ENCODE assay signal across 12 cellular contexts in genomic region chr13:112346173-112346898, GRCh38. TPM values are rescaled to one million over a fixed set of nuclear protein-coding genes. Genes with fewer than 3 reads are reported as not detected.
DNase-seq lines count a peak whose midpoint lies in the region; ATAC-seq, FAIRE-seq and TF ChIP-seq lines count a peak whose summit lies in the region.
"Had no signal": no experiment of that assay in that cellular context is flagged by ENCODE, and none has a peak within 500 bp of the region (broad histone marks: within the 10 kb centered on the region; RNA-seq: fewer than 3 reads in every experiment).

No MANE protein-coding gene starts in this region.

- TF ChIP-seq EP300 in HepG2 (IDR thresholded peaks at IDR 0.05; ENCODE audit: low read depth in 2 of 2, low read length in 2 of 2) (no peak), HepG2 (CRISPR knock-in tag; IDR thresholded peaks at IDR 0.05; ENCODE audit: borderline replicate concordance) (no peak)

- no peaks in the 10 kb centered on the region for H4K20me1 ChIP-seq in HepG2 (ENCODE audit: insufficient read depth, low read length)

- peaks cover 9% of the 10 kb centered on the region; the same call in 1 of the 2 replicates for H3K4me1 ChIP-seq in HepG2 (ENCODE audit: insufficient read depth, low read length)
- H3K4me1 ChIP-seq: adrenal gland had no signal

- no peak overlapping the region for H3K27ac ChIP-seq in HepG2 (ENCODE audit: extremely low read length, insufficient read depth, low read length)
- H3K27ac ChIP-seq: adrenal gland had no signal

- ATAC-seq in HepG2: peak; percentile 69
- ATAC-seq in HG03565 (IDR thresholded peaks at IDR 0.05; ENCODE audit: unreplicated experiment): no peak
- ATAC-seq: Right ventricle myocardium inferior had no signal

- in situ Hi-C loops in HepG2 (cut with HindIII; ENCODE audit: extremely low pct_ligation_motif_present, low pct_unique_long_range_greater_than_20kb): no loop called here

- no peak overlapping the region for H2AFZ ChIP-seq in HepG2 (ENCODE audit: low read length)

- no peaks in the 10 kb centered on the region for H3K9me3 ChIP-seq in HepG2 (ENCODE audit: low read length)
- H3K9me3 ChIP-seq: adrenal gland had no signal

- intact Hi-C loops in HepG2 (cut with micrococcal nuclease; ENCODE audit: unreplicated experiment) (no loop called here), head of caudate nucleus (cut with DNase I) (no loop called here)

- BruUV-seq in HepG2 (replicated peaks; lab: Mats Ljungman, UMichigan): no TSS peak

- H3K79me2 ChIP-seq in HepG2 (ENCODE audit: insufficient read depth, low read length): no peaks in the 10 kb centered on the region

- peaks cover 13 to 89% of the 10 kb centered on the region in 2 experiments for H3K27me3 ChIP-seq in HepG2 (ENCODE audit: control insufficient read depth in 1 of 2, insufficient read depth in 2 of 2, low read length in 2 of 2)

- H3K36me3 ChIP-seq in HepG2 (replicated peaks in 1 of 2; ENCODE audit: control insufficient read depth in 1 of 2, insufficient read depth in 2 of 2, low read length in 2 of 2): no peaks in the 10 kb centered on the region
- H3K36me3 ChIP-seq: adrenal gland had no signal

- CTCF ChIA-PET in HepG2 (lab: Yijun Ruan, JAX; ENCODE audit: low intra/inter-chr PET ratio, low total read pairs): no interaction called here

- TF ChIP-seq POLR2A in HepG2 (IDR thresholded peaks at IDR 0.05; ENCODE audit: insufficient read depth in 1 of 2, low read depth in 2 of 2, low read length in 2 of 2) (no peak), GM12891 (IDR thresholded peaks at IDR 0.05; ENCODE audit: low read depth, low read length) (no peak)

- FAIRE-seq in HepG2 (lab: Jason Lieb, UNC): no peak
- no peak for FAIRE-seq in GM12891 (lab: Jason Lieb, UNC)
- FAIRE-seq: endometrium had no signal

- TF ChIP-seq RAD21 in HepG2 (CRISPR knock-in tag; IDR thresholded peaks at IDR 0.05): no peak

- no peak overlapping the region for H3K4me3 ChIP-seq in HepG2 (replicated peaks in 1 of 3; ENCODE audit: insufficient read depth in 1 of 3, low read depth in 2 of 3, low read length in 3 of 3)
- H3K4me3 ChIP-seq: adrenal gland had no signal

- 12% methylated on average over 10 of the region's 22 CpGs for WGBS in HepG2 (ENCODE audit: low lambda C conversion rate)

- POLR2A ChIA-PET in HepG2 (lab: Yijun Ruan, JAX): no interaction called here

- no peak overlapping the region for H3K9ac ChIP-seq in HepG2 (ENCODE audit: insufficient read depth, low read depth, low read length)

- no peak overlapping the region for H3K4me2 ChIP-seq in HepG2 (ENCODE audit: low read depth, low read length)

- DNase-seq in EL (peak; percentile 5), NCI-H128 (lab: John Stamatoyannopoulos, UW; ENCODE audit: unreplicated experiment) (peak; percentile 80), NCI-H774 (lab: John Stamatoyannopoulos, UW) (peak; percentile 28), HepG2 (ENCODE audit: low spot score) (no peak), GM12891 (ENCODE audit: insufficient read length, low spot score) (no peak), head of caudate nucleus (no peak), mucosa of gallbladder (ENCODE audit: low spot score) (no peak)
- DNase-seq: DND-41 had no signal

- TF ChIP-seq CTCF in HepG2 (CRISPR knock-in tag; IDR thresholded peaks at IDR 0.05): no peak

TF ChIP-seq in HepG2, 621 proteins besides CTCF, POLR2A, EP300 and RAD21:
- TF ChIP-seq ZNF672 (CRISPR knock-in tag; IDR thresholded peaks at IDR 0.05): no peak
- TF ChIP-seq ZNF724P (CRISPR knock-in tag; IDR thresholded peaks at IDR 0.05; ENCODE audit: borderline replicate concordance): no peak
- TF ChIP-seq KLF6 (CRISPR knock-in tag; IDR thresholded peaks at IDR 0.05): no peak
- no peak for TF ChIP-seq HES4 (CRISPR knock-in tag; IDR thresholded peaks at IDR 0.05; ENCODE audit: borderline replicate concordance)
- no peak for TF ChIP-seq ZNF292 (CRISPR knock-in tag; IDR thresholded peaks at IDR 0.05; ENCODE audit: borderline replicate concordance, low read depth)
- 0 out of 2 replicates have a peak, but pooled peaks have one; percentile 5 for TF ChIP-seq STAG1 (CRISPR knock-in tag; IDR thresholded peaks at IDR 0.05)

TF ChIP-seq in GM12891, 5 proteins besides CTCF, POLR2A, EP300 and RAD21:
- TF ChIP-seq SPI1 (IDR thresholded peaks at IDR 0.05; ENCODE audit: low read depth, low read length): no peak
- TF ChIP-seq PAX5 (IDR thresholded peaks at IDR 0.05; ENCODE audit: insufficient read depth, low read length, severe bottlenecking): no peak
- no peak for TF ChIP-seq POLR2AphosphoS5 (IDR thresholded peaks at IDR 0.05; ENCODE audit: low read depth, low read length)
- TF ChIP-seq TAF1 (IDR thresholded peaks at IDR 0.05; ENCODE audit: low read depth, low read length): no peak
- TF ChIP-seq POU2F2 (IDR thresholded peaks at IDR 0.05; ENCODE audit: low read depth, low read length): no peak

RNA-seq across cellular contexts. Expression of gene SPACA7, which starts 29.8 kb away (rescaled TPM):
- not detected in 2 replicates for total RNA-seq in HepG2 (2016; rRNA removed; fragmentation: Illumina TruSeq; extraction: Trizol)
- total RNA-seq in HepG2 (2016; cell fraction: cytosol; rRNA removed; fragmentation: Illumina TruSeq; extraction: Trizol; ENCODE audit: low read depth): not detected in 2 replicates
- not detected in 2 replicates for total RNA-seq in HepG2 (2016; cell fraction: insoluble cytoplasmic fraction; rRNA removed; fragmentation: Illumina TruSeq; extraction: Trizol)
- not detected in 2 replicates for total RNA-seq in HepG2 (2016; cell fraction: membrane; rRNA removed; fragmentation: Illumina TruSeq; extraction: Trizol)
- not detected in 2 replicates for total RNA-seq in HepG2 (2016; cell fraction: nucleus; rRNA removed; fragmentation: Illumina TruSeq; extraction: Trizol)
- polyA plus RNA-seq in HepG2 (2011; rRNA removed): not detected in 2 replicates
- polyA plus RNA-seq in HepG2 (2011; cell fraction: cytosol; rRNA removed): not detected in 2 replicates
- polyA plus RNA-seq in HepG2 (2011; cell fraction: nucleus; rRNA removed): not detected in 2 replicates
- not detected in 2 replicates for polyA plus RNA-seq in HepG2 (2012)
- not detected in 2 replicates for polyA plus RNA-seq in HepG2 (2016; cell fraction: cytosol; fragmentation: Illumina TruSeq; extraction: Trizol; ENCODE audit: low read depth)
- polyA plus RNA-seq in HepG2 (2016; cell fraction: insoluble cytoplasmic fraction; fragmentation: Illumina TruSeq; extraction: Trizol; ENCODE audit: low read depth): not detected in 2 replicates
- polyA plus RNA-seq in HepG2 (2016; cell fraction: membrane; fragmentation: Illumina TruSeq; extraction: Trizol; ENCODE audit: low read depth): not detected in 2 replicates
- polyA plus RNA-seq in HepG2 (2016; cell fraction: nucleus; fragmentation: Illumina TruSeq; extraction: Trizol; ENCODE audit: insufficient read depth, low read depth): not detected in 2 replicates
- not detected in 2 replicates for polyA minus RNA-seq in HepG2 (2011; rRNA and poly(A)+ RNA removed; ENCODE audit: low replicate concordance)
- not detected in 2 replicates for polyA minus RNA-seq in HepG2 (2011; cell fraction: cytosol; rRNA and poly(A)+ RNA removed)
- polyA minus RNA-seq in HepG2 (2011; cell fraction: nucleus; rRNA and poly(A)+ RNA removed): not detected in 2 replicates
- polyA plus RNA-seq in GM12891 (2012; ENCODE audit: low read depth, missing spikeins): not detected
- not detected for total RNA-seq in mucosa of gallbladder
- total RNA-seq: adrenal gland, Right ventricle myocardium inferior had no signal
- polyA plus RNA-seq: adrenal gland had no signal

Comparison
In these comparisons a context has a peak if more than half of its experiments do, and no peak if none do; other contexts are left out.
1. DNase-seq: peak in EL (single experiment), NCI-H128 (single experiment) and NCI-H774 (single experiment); none in HepG2 (single experiment), GM12891 (single experiment), head of caudate nucleus (0 of 42) and mucosa of gallbladder (single experiment).